8 cellular contexts compared by ENCODE assay signal in the genomic region with DNA sequence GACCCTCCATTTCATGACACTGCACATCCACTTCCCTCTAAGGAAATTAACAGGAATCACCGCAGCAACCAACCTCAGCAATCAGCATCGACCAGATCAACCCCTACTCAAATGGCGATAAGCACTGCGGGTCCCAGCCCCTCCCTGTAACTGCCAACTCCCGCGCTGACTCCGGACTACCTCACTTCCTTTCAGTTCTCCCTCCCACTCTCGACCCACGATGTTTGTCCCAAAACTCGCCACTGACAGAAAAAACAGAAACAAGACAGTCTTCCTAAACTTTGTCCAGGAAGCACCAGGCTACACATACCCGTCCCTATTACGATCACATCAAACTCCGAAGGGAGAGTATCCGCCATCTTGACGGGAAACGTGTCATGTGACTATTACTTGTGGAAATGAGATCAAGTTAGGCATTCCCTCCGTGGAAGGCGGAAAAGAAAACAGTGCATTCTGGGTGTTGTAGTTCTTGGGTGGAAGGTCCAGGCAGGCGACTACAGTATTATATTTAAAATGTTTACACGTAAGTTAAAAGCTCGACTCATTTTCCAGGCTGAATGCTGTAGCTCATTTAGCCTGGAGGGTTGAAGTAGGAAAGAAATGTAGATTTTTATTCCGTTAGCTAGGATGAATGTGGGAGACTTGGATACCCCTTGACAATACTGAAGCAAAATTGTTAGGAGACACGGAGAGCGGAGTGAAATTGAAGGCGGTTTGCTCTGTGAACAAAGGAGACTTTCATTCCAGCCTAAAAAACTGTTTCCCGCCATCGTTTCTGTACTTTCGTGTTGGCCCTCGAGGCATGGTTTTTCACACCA. TPM values are rescaled to one million over a fixed set of nuclear protein-coding genes. Genes with fewer than 3 reads are reported as not detected.
DNase-seq lines count a peak whose midpoint lies in the region; ATAC-seq and TF ChIP-seq lines count a peak whose summit lies in the region.

TSS of gene CHM (minus strand) at position 385 of the 818 bp plus-strand sequence. CDS start at position 359, 26 bp downstream.

- TF ChIP-seq CTCF in MCF 10A (IDR thresholded peaks at IDR 0.05; ENCODE audit: unreplicated experiment), result no peak

- BruUV-seq in MCF 10A (replicated peaks; lab: Mats Ljungman, UMichigan), result no TSS peak

- H3K27me3 Mint-ChIP-seq in MCF 10A (ENCODE audit: insufficient read depth, unreplicated experiment), result no peaks in the 10 kb centered on the region

- H3K9me3 Mint-ChIP-seq in MCF 10A (ENCODE audit: unreplicated experiment), result no peaks in the 10 kb centered on the region

- peak; percentile 99 for ATAC-seq in GM18508 (IDR thresholded peaks at IDR 0.05; ENCODE audit: insufficient read depth, unreplicated experiment)
- ATAC-seq in HG02970 (IDR thresholded peaks at IDR 0.05; ENCODE audit: low FRiP score, unreplicated experiment), result peak; percentile 99
- peak; percentile 98 for ATAC-seq in SK-N-SH treated with all-trans-retinoic acid at 6 μM for 48 hours

- peak; percentile 91 for DNase-seq in MCF 10A (ENCODE audit: unreplicated experiment)
- DNase-seq in iPS-NIHi7 (ENCODE audit: extremely low spot score), result peak; percentile 84
- peak; percentile 18 to 26 for DNase-seq in stimulated activated CD4-positive, alpha-beta T cell treated with anti-CD3 and anti-CD28 coated beads, Interleukin-12 subunit alpha, Interleukin-12 subunit beta, amount 100 ng/mL, for 24 hours (ENCODE audit: low read depth in 2 of 2)
- DNase-seq in NCI-H82 treated with DMSO at 0.1 percent for 48 hours (lab: John Stamatoyannopoulos, UW; ENCODE audit: unreplicated experiment), result no peak
- no peak for DNase-seq in NCI-H1436 (lab: John Stamatoyannopoulos, UW)

- CTCF ChIA-PET in MCF 10A (lab: Yijun Ruan, JAX), result interaction anchor here (0.5 to 0.9 kb wide), 3 partner anchors 99 to 435 kb away, joined by 3 to 6 read pairs (median 4); no protein-coding TSS in a partner anchor

- intact Hi-C loops in MCF 10A (cut with micrococcal nuclease), result no loop called here

- H3K4me3 Mint-ChIP-seq in MCF 10A (ENCODE audit: unreplicated experiment), result no peak within 1 kb of the TSS

- no peak within 1 kb of the TSS for H3K27ac Mint-ChIP-seq in MCF 10A (ENCODE audit: low read depth, unreplicated experiment)

- no peaks in the 10 kb centered on the region for H3K36me3 Mint-ChIP-seq in MCF 10A (ENCODE audit: insufficient read depth, unreplicated experiment)

- H3K4me1 Mint-ChIP-seq in MCF 10A (ENCODE audit: insufficient read depth, unreplicated experiment), result peaks cover 5% of the 10 kb centered on the region

- POLR2A ChIA-PET in MCF 10A (lab: Yijun Ruan, JAX), result interaction anchor here (0.7 to 1.6 kb wide), 3 partner anchors 9 to 899 kb away, joined by 3 to 10 read pairs (median 3); no protein-coding TSS in a partner anchor

TF ChIP-seq in SK-N-SH treated with all-trans-retinoic acid at 6 μM for 48 hours, 23 proteins besides CTCF, POLR2A, EP300 and RAD21:
- TF ChIP-seq ZFP30 (CRISPR knock-in tag; IDR thresholded peaks at IDR 0.05) (no peak), ISL1 (CRISPR knock-in tag; IDR thresholded peaks at IDR 0.05) (no peak), ZNF70 (CRISPR knock-in tag; IDR thresholded peaks at IDR 0.05) (no peak), PPARA (CRISPR knock-in tag; IDR thresholded peaks at IDR 0.05; ENCODE audit: borderline replicate concordance) (no peak), BACH2 (CRISPR knock-in tag; IDR thresholded peaks at IDR 0.05; ENCODE audit: borderline replicate concordance) (no peak), ARNTL (CRISPR knock-in tag; IDR thresholded peaks at IDR 0.05; ENCODE audit: borderline replicate concordance, low read depth) (no peak), ZC3H10 (CRISPR knock-in tag; IDR thresholded peaks at IDR 0.05) (no peak), ZNF8 (CRISPR knock-in tag; IDR thresholded peaks at IDR 0.05) (no peak), CREB5 (CRISPR knock-in tag; IDR thresholded peaks at IDR 0.05; ENCODE audit: low read depth) (no peak), PATZ1 (CRISPR knock-in tag; IDR thresholded peaks at IDR 0.05; ENCODE audit: borderline replicate concordance) (peak; percentile 39; the same call in 1 of the 2 replicates), ZFP3 (CRISPR knock-in tag; IDR thresholded peaks at IDR 0.05) (no peak), CSDC2 (CRISPR knock-in tag; IDR thresholded peaks at IDR 0.05) (no peak)
- TF ChIP-seq, protein P1, sequence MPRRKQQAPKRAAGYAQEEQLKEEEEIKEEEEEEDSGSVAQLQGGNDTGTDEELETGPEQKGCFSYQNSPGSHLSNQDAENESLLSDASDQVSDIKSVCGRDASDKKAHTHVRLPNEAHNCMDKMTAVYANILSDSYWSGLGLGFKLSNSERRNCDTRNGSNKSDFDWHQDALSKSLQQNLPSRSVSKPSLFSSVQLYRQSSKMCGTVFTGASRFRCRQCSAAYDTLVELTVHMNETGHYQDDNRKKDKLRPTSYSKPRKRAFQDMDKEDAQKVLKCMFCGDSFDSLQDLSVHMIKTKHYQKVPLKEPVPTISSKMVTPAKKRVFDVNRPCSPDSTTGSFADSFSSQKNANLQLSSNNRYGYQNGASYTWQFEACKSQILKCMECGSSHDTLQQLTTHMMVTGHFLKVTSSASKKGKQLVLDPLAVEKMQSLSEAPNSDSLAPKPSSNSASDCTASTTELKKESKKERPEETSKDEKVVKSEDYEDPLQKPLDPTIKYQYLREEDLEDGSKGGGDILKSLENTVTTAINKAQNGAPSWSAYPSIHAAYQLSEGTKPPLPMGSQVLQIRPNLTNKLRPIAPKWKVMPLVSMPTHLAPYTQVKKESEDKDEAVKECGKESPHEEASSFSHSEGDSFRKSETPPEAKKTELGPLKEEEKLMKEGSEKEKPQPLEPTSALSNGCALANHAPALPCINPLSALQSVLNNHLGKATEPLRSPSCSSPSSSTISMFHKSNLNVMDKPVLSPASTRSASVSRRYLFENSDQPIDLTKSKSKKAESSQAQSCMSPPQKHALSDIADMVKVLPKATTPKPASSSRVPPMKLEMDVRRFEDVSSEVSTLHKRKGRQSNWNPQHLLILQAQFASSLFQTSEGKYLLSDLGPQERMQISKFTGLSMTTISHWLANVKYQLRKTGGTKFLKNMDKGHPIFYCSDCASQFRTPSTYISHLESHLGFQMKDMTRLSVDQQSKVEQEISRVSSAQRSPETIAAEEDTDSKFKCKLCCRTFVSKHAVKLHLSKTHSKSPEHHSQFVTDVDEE (CRISPR knock-in tag; IDR thresholded peaks at IDR 0.05), result no peak
- TF ChIP-seq, protein P2, sequence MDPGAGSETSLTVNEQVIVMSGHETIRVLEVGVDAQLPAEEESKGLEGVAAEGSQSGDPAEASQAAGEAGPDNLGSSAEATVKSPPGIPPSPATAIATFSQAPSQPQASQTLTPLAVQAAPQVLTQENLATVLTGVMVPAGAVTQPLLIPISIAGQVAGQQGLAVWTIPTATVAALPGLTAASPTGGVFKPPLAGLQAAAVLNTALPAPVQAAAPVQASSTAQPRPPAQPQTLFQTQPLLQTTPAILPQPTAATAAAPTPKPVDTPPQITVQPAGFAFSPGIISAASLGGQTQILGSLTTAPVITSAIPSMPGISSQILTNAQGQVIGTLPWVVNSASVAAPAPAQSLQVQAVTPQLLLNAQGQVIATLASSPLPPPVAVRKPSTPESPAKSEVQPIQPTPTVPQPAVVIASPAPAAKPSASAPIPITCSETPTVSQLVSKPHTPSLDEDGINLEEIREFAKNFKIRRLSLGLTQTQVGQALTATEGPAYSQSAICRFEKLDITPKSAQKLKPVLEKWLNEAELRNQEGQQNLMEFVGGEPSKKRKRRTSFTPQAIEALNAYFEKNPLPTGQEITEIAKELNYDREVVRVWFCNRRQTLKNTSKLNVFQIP (CRISPR knock-in tag; IDR thresholded peaks at IDR 0.05; ENCODE audit: borderline replicate concordance, low read depth), result peak; percentile 72; the same call in 1 of the 2 replicates

RNA-seq across cellular contexts. Expression of gene CHM, which starts in this region (rescaled TPM):
- 38.1 and 41.3 TPM in 2 replicates for total RNA-seq in MCF 10A (2022)

Comparison
In these comparisons a context has a peak if more than half of its experiments do, and no peak if none do; other contexts are left out.
1. DNase-seq: peak in MCF 10A (single experiment), iPS-NIHi7 (single experiment) and stimulated activated CD4-positive, alpha-beta T cell treated with anti-CD3 and anti-CD28 coated beads, Interleukin-12 subunit alpha, Interleukin-12 subunit beta, amount 100 ng/mL, for 24 hours (2 of 2); none in NCI-H82 treated with DMSO at 0.1 percent for 48 hours (single experiment) and NCI-H1436 (single experiment).
2. Peak in every context shown above with its lines, with median percentiles within 50 percentile points of each other: ATAC-seq.